Comparison of ENCODE assay signal across 25 cellular contexts in the genomic region with DNA sequence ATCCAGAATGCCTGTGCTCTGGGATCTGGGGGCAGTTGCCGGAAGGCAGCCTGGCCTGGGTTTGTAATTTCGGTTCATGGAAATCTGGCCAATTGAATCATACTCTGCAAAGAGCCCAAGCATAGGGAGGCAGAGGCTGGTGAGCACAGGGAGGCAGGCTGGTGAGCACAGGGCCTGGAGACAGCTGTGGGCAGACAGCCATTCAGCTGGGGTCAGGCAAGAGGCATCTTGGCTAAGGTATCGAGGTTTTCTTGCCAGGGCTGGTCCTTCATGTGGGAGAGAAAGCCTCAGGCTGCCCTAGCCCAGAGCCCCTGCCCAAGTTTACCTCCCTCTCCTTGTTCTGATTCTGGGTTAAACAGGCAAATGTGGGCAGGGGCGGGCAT.
"Had no signal": no experiment of that assay in that cellular context is flagged by ENCODE, and none has a peak within 500 bp of the region (broad histone marks: within the 10 kb centered on the region; RNA-seq: fewer than 3 reads in every experiment).

No MANE protein-coding gene starts in this region.

- FAIRE-seq: keratinocyte, TTC549, urothelium cell line had no signal

- H3K27ac ChIP-seq: esophagus squamous epithelium, gastroesophageal sphincter, heart right ventricle, lower lobe of right lung, psoas muscle, skin epidermis, suprapubic skin, transverse colon had no signal

- DNase-seq: activated CD4-positive, alpha-beta T cell treated with anti-CD3 and anti-CD28 coated beads for 36 hours; activated CD4-positive, alpha-beta T cell treated with anti-CD3 and anti-CD28 coated beads, Interleukin-2, amount 50 U/mL, for 48 hours; activated CD8-positive, alpha-beta memory T cell treated with anti-CD3 and anti-CD28 coated beads, Interleukin-2, amount 50 U/mL, for 48 hours; activated naive CD4-positive, alpha-beta T cell treated with Interleukin-2 at 50 U/mL for 16 hours; activated naive CD8-positive, alpha-beta T cell treated with anti-CD3 and anti-CD28 coated beads for 36 hours; activated T-cell treated with anti-CD3 and anti-CD28 coated beads, Interleukin-2, amount 50 U/mL, for 4 hours; cerebellar nuclear complex; cortex of kidney; endodermal cell; esophagus squamous epithelium; heart right ventricle; left colon; lower lobe of right lung; psoas muscle; right cardiac atrium; stimulated activated CD4-positive, alpha-beta T cell treated with anti-CD3 and anti-CD28 coated beads, Interleukin-1b, Interleukin-23, amount 100 ng/mL, for 48 hours; transverse colon had no signal

- H3K36me3 ChIP-seq: esophagus squamous epithelium, gastroesophageal sphincter, heart right ventricle, lower lobe of right lung, suprapubic skin, transverse colon had no signal

- ATAC-seq: activated CD4-positive, alpha-beta T cell treated with anti-CD3 and anti-CD28 coated beads for 36 hours; activated T-cell treated with anti-CD3 and anti-CD28 coated beads, Interleukin-2, amount 50 U/mL, for 4 hours; gastroesophageal sphincter; heart right ventricle; left colon; lower lobe of right lung; natural killer cell treated with Interleukin-12 subunit alpha and Interleukin-12 subunit beta and Interleukin-15 and Interleukin-18, amount 100 ng/mL, for 72 hours; psoas muscle; right cardiac atrium; WTC11 had no signal

- H3K4me3 ChIP-seq: esophagus squamous epithelium, gastroesophageal sphincter, heart right ventricle, lower lobe of right lung, psoas muscle, skin epidermis, suprapubic skin, transverse colon had no signal

- H3K9me3 ChIP-seq: lower lobe of right lung, transverse colon had no signal

- H3K4me1 ChIP-seq: esophagus squamous epithelium, gastroesophageal sphincter, heart right ventricle, lower lobe of right lung, psoas muscle, suprapubic skin, transverse colon had no signal
